12 cellular contexts compared by ENCODE assay signal in genomic region chr6:157036245-157036681, GRCh38.
A peak's percentile ranks its signal among the peaks of the same experiment; 100 is the strongest.
DNase-seq lines count a peak whose midpoint lies in the region; ATAC-seq and TF ChIP-seq lines count a peak whose summit lies in the region.
"Had no signal": no experiment of that assay in that cellular context is flagged by ENCODE, and none has a peak within 500 bp of the region (broad histone marks: within the 10 kb centered on the region; RNA-seq: fewer than 3 reads in every experiment).

No MANE protein-coding gene starts in this region.

- no peak for ATAC-seq in GM21786 (IDR thresholded peaks at IDR 0.05; ENCODE audit: unreplicated experiment)
- ATAC-seq: activated T-cell treated with anti-CD3 and anti-CD28 coated beads, Interleukin-2, amount 50 U/mL, for 4 hours had no signal

- H3K4me1 ChIP-seq in PC-9 (replicated peaks; ENCODE audit: insufficient read depth) (peaks cover 10% of the 10 kb centered on the region), esophagus squamous epithelium (peaks cover 20 to 74% (median 32%) of the 10 kb centered on the region in 3 donors), mesendoderm (ENCODE audit: control insufficient read depth, low read depth, low read length) (peaks cover 2% of the 10 kb centered on the region)
- H3K4me1 ChIP-seq in CD4-positive, alpha-beta memory T cell (ENCODE audit: insufficient read depth, low read length): peaks cover 26% of the 10 kb centered on the region

- no peaks in the 10 kb centered on the region for H3K9me3 ChIP-seq in PC-9 (ENCODE audit: insufficient read depth, low read depth)
- H3K9me3 ChIP-seq in esophagus squamous epithelium: no peaks in the 10 kb centered on the region
- H3K9me3 ChIP-seq in CD4-positive, alpha-beta memory T cell (ENCODE audit: control insufficient read depth in 1 of 2, low read length in 2 of 2): no peaks in the 10 kb centered on the region

- H3K79me2 ChIP-seq in PC-9 (ENCODE audit: low read depth) (peaks cover 15% of the 10 kb centered on the region; the same call in 1 of the 2 replicates), mesendoderm (ENCODE audit: control insufficient read depth, insufficient read depth, low read length) (peaks cover 1% of the 10 kb centered on the region)

- H3K9ac ChIP-seq in mesendoderm (ENCODE audit: low read length): no peak overlapping the region

- H3K4me1 Mint-ChIP-seq in CD4-positive, alpha-beta memory T cell: peaks cover 13 to 18% (median 17%) of the 10 kb centered on the region in 4 donors

- 19 to 44% methylated on average over 5 of the region's 5 CpGs for WGBS in esophagus squamous epithelium, 2 donors
- no CpG with 5 or more reads among the region's 5 CpGs for WGBS in mesendoderm (ENCODE audit: extremely low coverage, insufficient coverage, low lambda C conversion rate)

- no peak overlapping the region for H2BK5ac ChIP-seq in mesendoderm (ENCODE audit: low read length)

- H4K8ac ChIP-seq in mesendoderm (ENCODE audit: low read depth, low read length): no peak overlapping the region

- DNase-seq in AG09309 (ENCODE audit: low read depth) (peak; percentile 24), PC-9 (peak; percentile 32 to 65), esophagus squamous epithelium (lab: John Stamatoyannopoulos, UW) (no peak), mesendoderm (peak; percentile 61), ACHN (no peak), activated gamma-delta T cell (lab: John Stamatoyannopoulos, UW) (no peak)
- no peak for DNase-seq in CD4-positive, alpha-beta memory T cell
- DNase-seq: activated T-cell treated with anti-CD3 and anti-CD28 coated beads, Interleukin-2, amount 50 U/mL, for 4 hours; NCI-H2107; stimulated activated CD4-positive, alpha-beta T cell treated with anti-CD3 and anti-CD28 coated beads, Interleukin-1b, Interleukin-23, amount 100 ng/mL, for 48 hours had no signal

- H3K4ac ChIP-seq in mesendoderm (ENCODE audit: low read depth, low read length): no peak overlapping the region

- H3K27me3 ChIP-seq in PC-9 (ENCODE audit: insufficient read depth, low read depth) (no peaks in the 10 kb centered on the region), esophagus squamous epithelium (no peaks in the 10 kb centered on the region), mesendoderm (ENCODE audit: insufficient read depth, low read length, poor library complexity) (no peaks in the 10 kb centered on the region)
- no peaks in the 10 kb centered on the region for H3K27me3 ChIP-seq in CD4-positive, alpha-beta memory T cell (ENCODE audit: insufficient read depth, low read length)

- H3K56ac ChIP-seq in mesendoderm (ENCODE audit: low read length): no peak overlapping the region

- H3K18ac ChIP-seq in mesendoderm (ENCODE audit: low read length): no peak overlapping the region

- CTCF ChIA-PET in PC-9 (lab: Charles Lee): interaction anchor here (0.6 to 1.1 kb wide), 2 partner anchors 9 to 377 kb away, joined by 3 to 7 read pairs; no protein-coding TSS in a partner anchor
- CTCF ChIA-PET in CD4-positive, alpha-beta memory T cell (lab: Charles Lee; ENCODE audit: partially characterized antibody): interaction anchor here (1.2 to 2.7 kb wide), 4 partner anchors 8 to 92 kb away, joined by 3 to 12 read pairs (median 6); no protein-coding TSS in a partner anchor

- no peaks in the 10 kb centered on the region for H3F3A ChIP-seq in PC-9 (ENCODE audit: insufficient read depth, low read depth)

- peaks cover 9% of the 10 kb centered on the region; the same call in 1 of the 2 replicates for H4K20me1 ChIP-seq in PC-9 (ENCODE audit: insufficient read depth)

- intact Hi-C loops in PC-9 (cut with micrococcal nuclease; ENCODE audit: unreplicated experiment): loop anchor here (1.0 to 2.0 kb wide), 2 partner anchors 113 to 148 kb away; no protein-coding TSS in a partner anchor
- intact Hi-C loops in esophagus squamous epithelium (cut with DNase I): loop anchor here (10.0 kb wide), 1 partner anchor 351 kb away; no protein-coding TSS in a partner anchor
- intact Hi-C loops in CD4-positive, alpha-beta memory T cell (cut with micrococcal nuclease): no loop called here

- H2BK120ac ChIP-seq in mesendoderm (ENCODE audit: low read depth, low read length): no peak overlapping the region

- H3K4me3 ChIP-seq in AG09309 (ENCODE audit: control insufficient read depth, low read depth, low read length): no peak overlapping the region
- no peak overlapping the region for H3K4me3 ChIP-seq in PC-9
- H3K4me3 ChIP-seq in esophagus squamous epithelium: peak overlapping the region; percentile 2 to 44 (median 21)
- no peak overlapping the region for H3K4me3 ChIP-seq in mesendoderm (ENCODE audit: low read length)
- no peak overlapping the region for H3K4me3 ChIP-seq in CD4-positive, alpha-beta memory T cell (ENCODE audit: low read length in 2 of 2)

- H3K4me2 ChIP-seq in PC-9: no peak overlapping the region; the same call in 1 of the 2 replicates
- no peak overlapping the region for H3K4me2 ChIP-seq in mesendoderm (ENCODE audit: low read length)

- H3K9me3 Mint-ChIP-seq in CD4-positive, alpha-beta memory T cell: no peaks in the 10 kb centered on the region
- H3K9me3 Mint-ChIP-seq: activated T-cell treated with anti-CD3 and anti-CD28 coated beads, Interleukin-2, amount 50 U/mL, for 4 hours had no signal

- no peak overlapping the region for H3K23ac ChIP-seq in mesendoderm (ENCODE audit: low read length)

- H3K4me3 Mint-ChIP-seq in CD4-positive, alpha-beta memory T cell: no peak overlapping the region
- H3K4me3 Mint-ChIP-seq: activated T-cell treated with anti-CD3 and anti-CD28 coated beads, Interleukin-2, amount 50 U/mL, for 4 hours; B cell had no signal

- H3K36me3 ChIP-seq in PC-9 (ENCODE audit: low read depth): no peaks in the 10 kb centered on the region
- H3K36me3 ChIP-seq in esophagus squamous epithelium: no peaks in the 10 kb centered on the region
- H3K36me3 ChIP-seq in mesendoderm (ENCODE audit: control insufficient read depth, insufficient read depth, low read length): no peaks in the 10 kb centered on the region
- no peaks in the 10 kb centered on the region for H3K36me3 ChIP-seq in CD4-positive, alpha-beta memory T cell (ENCODE audit: insufficient read depth, low read length)

- H3K27me3 Mint-ChIP-seq in CD4-positive, alpha-beta memory T cell: no peaks in the 10 kb centered on the region
- H3K27me3 Mint-ChIP-seq: B cell had no signal

- no peak overlapping the region for H2AFZ ChIP-seq in PC-9

- H2BK15ac ChIP-seq in mesendoderm (replicated peaks; ENCODE audit: low read depth): no peak overlapping the region

- no peak overlapping the region for H3K27ac ChIP-seq in PC-9
- H3K27ac ChIP-seq in esophagus squamous epithelium: peak overlapping the region; percentile 62 to 86 (median 77)
- no peak overlapping the region for H3K27ac ChIP-seq in mesendoderm (ENCODE audit: low read depth, low read length)
- H3K27ac ChIP-seq in CD4-positive, alpha-beta memory T cell (ENCODE audit: low read depth, low read length): no peak overlapping the region

- H3K36me3 Mint-ChIP-seq in CD4-positive, alpha-beta memory T cell: peaks cover 4% of the 10 kb centered on the region in 2 donors

- BruUV-seq in PC-9 (replicated peaks; lab: Mats Ljungman, UMichigan): no TSS peak

- H3K79me1 ChIP-seq in mesendoderm (ENCODE audit: low read length): peaks cover 1% of the 10 kb centered on the region

- H3K9me2 ChIP-seq in PC-9 (ENCODE audit: insufficient read depth): no peaks in the 10 kb centered on the region

- in situ Hi-C loops in ACHN (cut with HindIII; ENCODE audit: low pct_ligation_motif_present, low pct_unique_long_range_greater_than_20kb, low sequenced_read_pairs): no loop called here

- H3K27ac Mint-ChIP-seq in CD4-positive, alpha-beta memory T cell: no peak overlapping the region
- H3K27ac Mint-ChIP-seq: B cell had no signal

- H2AK5ac ChIP-seq in mesendoderm (ENCODE audit: low read length): no peak overlapping the region

- TF ChIP-seq POLR2A in esophagus squamous epithelium (IDR thresholded peaks at IDR 0.05): peak in 1 of 4 donors; percentile 7

- no peak for TF ChIP-seq CTCF in AG09309 (IDR thresholded peaks at IDR 0.05; ENCODE audit: control insufficient read depth, insufficient read depth, low read depth, low read length, missing control alignments)
- TF ChIP-seq CTCF in PC-9 (conservative IDR thresholded peaks at IDR 0.05): no peak
- no peak for TF ChIP-seq CTCF in esophagus squamous epithelium (IDR thresholded peaks at IDR 0.05)

- POLR2A ChIA-PET in PC-9 (lab: Charles Lee; ENCODE audit: unreplicated experiment): no interaction called here
- POLR2A ChIA-PET in CD4-positive, alpha-beta memory T cell (lab: Charles Lee; ENCODE audit: partially characterized antibody): no interaction called here

- no peak overlapping the region for H4K5ac ChIP-seq in mesendoderm (ENCODE audit: low read length)

Comparison
In these comparisons a context has a peak if more than half of its experiments do, and no peak if none do; other contexts are left out.
1. DNase-seq: peak in AG09309 (single experiment), PC-9 (2 of 2) and mesendoderm (single experiment); none in esophagus squamous epithelium (single experiment), ACHN (single experiment), activated gamma-delta T cell (single experiment) and CD4-positive, alpha-beta memory T cell (0 of 5).
2. H3K4me3 ChIP-seq: peak in esophagus squamous epithelium (4 of 4); none in AG09309 (single experiment), PC-9 (single experiment), mesendoderm (single experiment) and CD4-positive, alpha-beta memory T cell (0 of 2).
3. H3K27ac ChIP-seq: peak in esophagus squamous epithelium (4 of 4); none in PC-9 (single experiment), mesendoderm (single experiment) and CD4-positive, alpha-beta memory T cell (single experiment).